ENCODE assay signal across 28 cellular contexts in genomic region chr12:9367201-9367600, GRCh38.
DNase-seq lines count a peak whose midpoint lies in the region; ATAC-seq, FAIRE-seq and TF ChIP-seq lines count a peak whose summit lies in the region.
"Had no signal": no experiment of that assay in that cellular context is flagged by ENCODE, and none has a peak within 500 bp of the region (broad histone marks: within the 10 kb centered on the region; RNA-seq: fewer than 3 reads in every experiment).

No MANE protein-coding gene starts in this region.

- in situ Hi-C loops in K562 (cut with MboI): no loop called here

- peak; percentile 80 for TF ChIP-seq EP300 in K562 (IDR thresholded peaks at IDR 0.05; ENCODE audit: low read length)

- no peaks in the 10 kb centered on the region; the same call in 1 of the 2 replicates for H3K9me3 ChIP-seq in K562 (replicated peaks; ENCODE audit: control insufficient read depth, insufficient read depth, low read depth, low read length)
- H3K9me3 ChIP-seq: ovary had no signal

- H3K27me3 ChIP-seq in HL-60 (ENCODE audit: insufficient read depth, poor library complexity, severe bottlenecking): no peaks in the 10 kb centered on the region
- H3K27me3 ChIP-seq in K562 (ENCODE audit: control insufficient read depth in 2 of 2, insufficient read depth in 2 of 2, low read length in 2 of 2): no peaks in the 10 kb centered on the region
- H3K27me3 ChIP-seq: ovary had no signal

- peak overlapping the region; percentile 20; the same call in 1 of the 2 replicates for H2AFZ ChIP-seq in K562 (ENCODE audit: low read depth, low read length)
- H2AFZ ChIP-seq: GM23338 had no signal

- no peak overlapping the region for H3K4me2 ChIP-seq in K562 (ENCODE audit: insufficient read depth, low read length)
- H3K4me2 ChIP-seq: GM23338 had no signal

- 3% methylated on average over 4 of the region's 4 CpGs for WGBS in K562 (ENCODE audit: insufficient coverage, low coverage, missing lambda C conversion rate)

- CTCF ChIA-PET in K562 (lab: Yijun Ruan, JAX; ENCODE audit: low intra/inter-chr PET ratio): interaction anchor here (0.6 kb wide), 1 partner anchor 17 kb away, joined by 3 read pairs; no protein-coding TSS in a partner anchor

- H3K36me3 ChIP-seq in K562 (ENCODE audit: control insufficient read depth, insufficient read depth, low read length): no peaks in the 10 kb centered on the region
- H3K36me3 ChIP-seq: ovary had no signal

- ATAC-seq in K562 (peak; percentile 79), sciatic nerve (peak; percentile 36), GM18867 (IDR thresholded peaks at IDR 0.05; ENCODE audit: unreplicated experiment) (no peak)
- ATAC-seq: activated naive CD8-positive, alpha-beta T cell treated with anti-CD3 and anti-CD28 coated beads, Interleukin-2, amount 50 U/mL, for 24 hours; GM23338; left ventricle myocardium superior had no signal

- no peaks in the 10 kb centered on the region for H3K79me2 ChIP-seq in K562 (ENCODE audit: control insufficient read depth, insufficient read depth, low read length)

- no TSS peak for BruUV-seq in K562 (replicated peaks; lab: Mats Ljungman, UMichigan)

- POLR2A ChIA-PET in K562 (lab: Yijun Ruan, JAX): interaction anchor here (0.8 to 1.1 kb wide), 2 partner anchors 8 to 26 kb away, joined by 3 read pairs; no protein-coding TSS in a partner anchor

- no peak overlapping the region for H3K9ac ChIP-seq in K562 (ENCODE audit: insufficient read depth in 1 of 2, low read depth in 2 of 2, low read length in 2 of 2)

- intact Hi-C loops in K562 (cut with micrococcal nuclease) (no loop called here), sciatic nerve (cut with DNase I) (no loop called here)

- TF ChIP-seq POLR2A in K562 (conservative IDR thresholded peaks at IDR 0.05): no peak

- H3K4me1 ChIP-seq in K562 (replicated peaks in 1 of 2; ENCODE audit: control insufficient read depth in 2 of 2, insufficient read depth in 2 of 2, low read length in 2 of 2): peaks cover 0 to 23% of the 10 kb centered on the region in 2 experiments; a peak in 4 of 5 replicates

- TF ChIP-seq RAD21 in K562 (CRISPR knock-in tag; conservative IDR thresholded peaks at IDR 0.05 in 1 of 2, IDR thresholded peaks at IDR 0.05 in 1 of 2): no peak

- H3K4me3 ChIP-seq in HL-60 (replicated peaks; ENCODE audit: insufficient read depth, low read length) (no peak overlapping the region), K562 (no peak overlapping the region)
- H3K4me3 ChIP-seq: GM23338, ovary had no signal

- peak; percentile 42 for FAIRE-seq in K562 (lab: Jason Lieb, UNC)

- H3K9me1 ChIP-seq in K562 (ENCODE audit: control insufficient read depth, insufficient read depth, low read length): no peaks in the 10 kb centered on the region

- H3K27ac ChIP-seq in HL-60 (replicated peaks) (peak overlapping the region; percentile 98), K562 (ENCODE audit: extremely low read depth, low read depth, low read length) (peak overlapping the region; percentile 32; the same call in 1 of the 3 replicates)
- H3K27ac ChIP-seq: C4-2B, ovary, VCaP had no signal

- H4K20me1 ChIP-seq in K562 (replicated peaks; ENCODE audit: control insufficient read depth, insufficient read depth, low read length): no peaks in the 10 kb centered on the region

- TF ChIP-seq CTCF in HL-60 (IDR thresholded peaks at IDR 0.05; ENCODE audit: insufficient read depth, low read length) (no peak), K562 (IDR thresholded peaks at IDR 0.05 in 2 of 3, conservative IDR thresholded peaks at IDR 0.05 in 1 of 3; ENCODE audit: insufficient read depth in 2 of 3, low read depth in 1 of 3, low read length in 3 of 3) (no peak)

- DNase-seq in HL-60 (ENCODE audit: low read depth in 1 of 2, low spot score in 1 of 2): peak; percentile 91 to 98
- peak; percentile 77 for DNase-seq in NOMO-1 treated with dmso at 0.1 percent for 144 hours (lab: John Stamatoyannopoulos, UW; ENCODE audit: unreplicated experiment)
- DNase-seq in K562 (ENCODE audit: extremely low read depth in 1 of 4, low spot score in 3 of 4): peak in 1 of 4 experiments; percentile 15
- DNase-seq in sciatic nerve (ENCODE audit: low spot score): no peak
- no peak for DNase-seq in NCI-H446 treated with DMSO at 0.1 percent for 48 hours (lab: John Stamatoyannopoulos, UW)
- DNase-seq in NCI-H1092 (lab: John Stamatoyannopoulos, UW): no peak
- DNase-seq: activated CD4-positive, alpha-beta T cell treated with anti-CD3 and anti-CD28 coated beads for 4 hours; activated gamma-delta T cell treated with Interleukin-2 at 50 U/mL for 16 hours; activated naive CD8-positive, alpha-beta T cell treated with anti-CD3 and anti-CD28 coated beads, Interleukin-2, amount 50 U/mL, for 24 hours; activated T-cell treated with anti-CD3 and anti-CD28 coated beads, Interleukin-2, amount 50 U/mL, for 1 hour; central memory CD4-positive, alpha-beta T cell; DND-41; hypothalamus; immature natural killer cell; IMR-90; left ventricle myocardium superior; NCI-H1417; NCI-H2029 treated with DMSO at 0.1 percent for 48 hours; NCI-H2227 treated with DMSO at 0.1 percent for 48 hours; NCI-H69; nephron progenitor cell; ovary; stimulated activated CD4-positive, alpha-beta T cell treated with anti-CD3 and anti-CD28 coated beads, Interleukin-2, amount 100 ng/mL, for 48 hours; T-helper 1 cell had no signal

TF ChIP-seq in K562, 482 proteins besides CTCF, POLR2A, EP300 and RAD21 (continues in another document):
- peak; percentile 67; the same call in 1 of the 2 replicates for TF ChIP-seq GABPA (tag; conservative IDR thresholded peaks at IDR 0.05; ENCODE audit: low read depth)
- peak; percentile 85 for TF ChIP-seq ZNF766 (CRISPR knock-in tag; conservative IDR thresholded peaks at IDR 0.05)
- TF ChIP-seq NR4A1 (CRISPR knock-in tag; IDR thresholded peaks at IDR 0.05): peak; percentile 49; the same call in 1 of the 2 replicates
- TF ChIP-seq NR4A1 (tag; IDR thresholded peaks at IDR 0.05): no peak
- no peak for TF ChIP-seq PBX2 (CRISPR knock-in tag; IDR thresholded peaks at IDR 0.05; ENCODE audit: low read depth)
- TF ChIP-seq PBX2 (tag; conservative IDR thresholded peaks at IDR 0.05; ENCODE audit: low read depth): no peak
- TF ChIP-seq ZC3H11A (IDR thresholded peaks at IDR 0.05; ENCODE audit: low read depth, low read length): no peak
- TF ChIP-seq ZBTB11 (CRISPR knock-in tag; IDR thresholded peaks at IDR 0.05): peak in 1 of 3 experiments; percentile 64; a peak in 2 of 6 replicates
- TF ChIP-seq CREB3L1 (IDR thresholded peaks at IDR 0.05; ENCODE audit: borderline replicate concordance, low read depth): no peak
- TF ChIP-seq NR2C2 (CRISPR knock-in tag; IDR thresholded peaks at IDR 0.05): no peak
- peak; percentile 50; the same call in 1 of the 2 replicates for TF ChIP-seq NR2C2 (tag; IDR thresholded peaks at IDR 0.05)

Comparison
In these comparisons a context has a peak if more than half of its experiments do, and no peak if none do; other contexts are left out.
1. DNase-seq: peak in HL-60 (2 of 2) and NOMO-1 treated with dmso at 0.1 percent for 144 hours (single experiment); none in sciatic nerve (single experiment), NCI-H446 treated with DMSO at 0.1 percent for 48 hours (single experiment) and NCI-H1092 (single experiment).